In the genomic region with DNA sequence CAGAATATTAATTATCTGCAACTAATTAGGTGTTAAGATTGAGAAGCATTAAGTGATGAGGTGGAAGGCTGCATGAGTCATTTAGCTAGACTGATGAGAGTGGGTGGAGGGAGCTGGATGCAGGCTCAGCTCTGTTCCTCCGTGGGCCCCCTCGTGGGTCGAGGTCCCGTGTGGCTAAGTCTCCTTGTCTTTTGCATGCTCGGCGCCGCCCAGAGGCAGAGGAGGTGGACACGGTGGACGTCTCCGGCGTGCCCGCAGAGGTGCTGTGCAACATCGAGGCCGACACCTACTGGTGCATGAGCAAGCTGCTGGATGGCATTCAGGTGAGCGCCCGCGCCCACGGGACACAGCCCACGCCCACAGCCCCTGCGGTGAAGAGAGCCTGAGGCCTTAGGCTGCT, we compare ENCODE assay signal across 26 cellular contexts.
"Had no signal": no experiment of that assay in that cellular context is flagged by ENCODE, and none has a peak within 500 bp of the region (broad histone marks: within the 10 kb centered on the region; RNA-seq: fewer than 3 reads in every experiment).

No MANE protein-coding gene starts in this region.

- H3K36me3 ChIP-seq: breast epithelium had no signal

- ATAC-seq: Panc1, Right ventricle myocardium inferior, T-cell had no signal

- H3K27me3 ChIP-seq: breast epithelium had no signal

- H3K4me1 ChIP-seq: breast epithelium had no signal

- H3K9me3 ChIP-seq: breast epithelium had no signal

- H3K4me3 Mint-ChIP-seq: activated B cell treated with CpG ODN at 0.5 μM for 24 hours; activated CD4-positive, alpha-beta T cell treated with anti-CD3 and anti-CD28 coated beads, Interleukin-2, amount 10 ng/mL, durations not matched to agents 24 days and 14 days; activated naive CD4-positive, alpha-beta T cell treated with anti-CD3 and anti-CD28 coated beads, Interleukin-2, amount 50 U/mL, for 24 hours; T-cell had no signal

- H3K9me3 Mint-ChIP-seq: activated B cell treated with CpG ODN at 0.5 μM for 24 hours; activated CD4-positive, alpha-beta T cell treated with anti-CD3 and anti-CD28 coated beads, Interleukin-2, amount 10 ng/mL, durations not matched to agents 24 days and 14 days; activated naive CD4-positive, alpha-beta T cell treated with anti-CD3 and anti-CD28 coated beads, Interleukin-2, amount 50 U/mL, for 24 hours; T-cell had no signal

- H3K27ac Mint-ChIP-seq: activated CD4-positive, alpha-beta T cell treated with anti-CD3 and anti-CD28 coated beads, Interleukin-2, amount 10 ng/mL, durations not matched to agents 24 days and 14 days; activated naive CD4-positive, alpha-beta T cell treated with anti-CD3 and anti-CD28 coated beads, Interleukin-2, amount 50 U/mL, for 24 hours; T-cell had no signal

- H3K4me3 ChIP-seq: breast epithelium, SK-N-MC had no signal

- DNase-seq: activated B cell treated with CpG ODN at 0.5 μM for 24 hours; activated CD4-positive, alpha-beta T cell treated with anti-CD3 and anti-CD28 coated beads for 1 hour; activated CD4-positive, alpha-beta T cell treated with anti-CD3 and anti-CD28 coated beads, Interleukin-2, amount 10 ng/mL, durations not matched to agents 24 days and 14 days; activated CD4-positive, alpha-beta T cell treated with anti-CD3 and anti-CD28 coated beads, Interleukin-2, amount 50 U/mL, for 48 hours; activated T-cell treated with anti-CD3 and anti-CD28 coated beads for 4 hours; aorta; KG1; NCI-H1048; NCI-H146; NCI-H187 treated with DMSO at 0.1 percent for 48 hours; NCI-H2081 treated with DMSO at 0.1 percent for 48 hours; NCI-H2171; NCI-H226; NCI-H526; NCI-H82; NK-92 treated with Interleukin-12 subunit alpha and Interleukin-12 subunit beta, amount 100 ng/mL, for 24 hours; OCI-M1; RPMI8226; T-cell; T-helper 2 cell; T1000 had no signal

- H3K27me3 Mint-ChIP-seq: activated B cell treated with CpG ODN at 0.5 μM for 24 hours; activated CD4-positive, alpha-beta T cell treated with anti-CD3 and anti-CD28 coated beads, Interleukin-2, amount 10 ng/mL, durations not matched to agents 24 days and 14 days; activated naive CD4-positive, alpha-beta T cell treated with anti-CD3 and anti-CD28 coated beads, Interleukin-2, amount 50 U/mL, for 24 hours; T-cell had no signal

- H3K27ac ChIP-seq: breast epithelium, SK-N-MC had no signal
